Comparison of ENCODE assay signal across 8 cellular contexts in the genomic region with DNA sequence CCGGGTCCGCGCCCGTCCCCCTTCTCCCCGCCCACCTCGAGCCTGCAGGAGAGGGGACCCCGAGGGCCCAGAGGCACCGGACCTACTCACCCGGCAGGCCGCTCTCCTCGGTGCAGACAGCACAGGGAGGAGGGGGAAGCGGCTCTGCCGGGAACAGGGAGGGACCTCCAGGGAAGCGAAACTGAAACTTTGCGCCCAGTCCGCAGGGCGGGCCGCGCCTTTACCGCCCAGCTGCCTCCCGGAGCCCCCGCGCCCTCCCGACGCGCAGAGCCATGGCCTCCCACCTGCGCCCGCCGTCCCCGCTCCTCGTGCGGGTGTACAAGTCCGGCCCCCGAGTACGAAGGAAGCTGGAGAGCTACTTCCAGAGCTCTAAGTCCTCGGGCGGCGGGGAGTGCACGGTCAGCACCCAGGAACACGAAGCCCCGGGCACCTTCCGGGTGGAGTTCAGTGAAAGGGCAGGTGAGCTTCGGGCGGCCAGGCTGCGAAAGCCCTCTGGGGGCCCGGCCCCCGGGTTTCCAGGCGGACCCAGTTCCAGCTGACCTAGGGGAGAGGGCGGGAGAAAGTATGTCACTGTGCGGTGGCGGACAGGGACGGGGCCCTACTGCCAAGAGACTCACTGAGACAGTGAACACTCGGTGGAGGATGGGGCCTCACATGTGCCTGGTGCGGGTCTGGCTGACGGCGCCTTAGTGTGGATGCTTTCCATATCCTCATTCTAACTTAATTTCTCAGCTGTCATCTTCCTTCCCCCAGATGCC. TPM values are rescaled to one million over a fixed set of nuclear protein-coding genes. Genes with fewer than 3 reads are reported as not detected.
A peak's percentile ranks its signal among the peaks of the same experiment; 100 is the strongest.
DNase-seq lines count a peak whose midpoint lies in the region; ATAC-seq and TF ChIP-seq lines count a peak whose summit lies in the region.

A gene (plus strand): TSS at position 184 of the 758 bp plus-strand sequence. CDS start 89 bp downstream, at position 273.
A gene (minus strand): TSS at position 146 of the 758 bp plus-strand sequence. CDS start 4,680 bp downstream, outside the sequence.

- peak within 1 kb of the TSS; percentile 85 for H3K4me3 ChIP-seq in PC-9
- peak within 1 kb of the TSS; percentile 88 to 96 for H3K4me3 ChIP-seq in esophagus (ENCODE audit: low read depth in 1 of 2, low read length in 2 of 2)
- H3K4me3 ChIP-seq in muscle layer of colon (ENCODE audit: low read depth in 1 of 2, low read length in 2 of 2), result peak within 1 kb of the TSS; percentile 77 to 78

- peak within 1 kb of the TSS; percentile 99 for H3K4me2 ChIP-seq in PC-9

- CTCF ChIA-PET in PC-9 (lab: Charles Lee), result interaction anchor here (1.1 kb wide), 1 partner anchor 115 kb away, joined by 6 read pairs; no protein-coding TSS in a partner anchor

- peaks cover 14% of the 10 kb centered on the region; the same call in 1 of the 2 replicates for H3K4me1 ChIP-seq in PC-9 (replicated peaks; ENCODE audit: insufficient read depth)
- no peaks in the 10 kb centered on the region for H3K4me1 ChIP-seq in esophagus (ENCODE audit: control insufficient read depth in 2 of 2, insufficient read depth in 2 of 2, low read length in 1 of 2)
- peaks cover 35% of the 10 kb centered on the region for H3K4me1 ChIP-seq in muscle layer of colon (ENCODE audit: insufficient read depth, low read length)

- intact Hi-C loops in PC-9 (cut with micrococcal nuclease; ENCODE audit: unreplicated experiment), result loop anchor here (5.0 kb wide), 2 partner anchors 107 to 233 kb away; a partner anchor contains a TSS

- peak within 1 kb of the TSS; percentile 89 for H3K9ac ChIP-seq in muscle layer of colon (ENCODE audit: low read length)

- H3F3A ChIP-seq in PC-9 (ENCODE audit: insufficient read depth, low read depth), result 0 out of 2 replicates have a peak, but pooled peaks cover 4% of the 10 kb centered on the region

- no peaks in the 10 kb centered on the region for H3K36me3 ChIP-seq in PC-9 (ENCODE audit: low read depth)
- H3K36me3 ChIP-seq in esophagus (ENCODE audit: control insufficient read depth in 2 of 2, insufficient read depth in 2 of 2, low read length in 1 of 2), result peaks cover 3% of the 10 kb centered on the region in 2 donors
- peaks cover 24% of the 10 kb centered on the region for H3K36me3 ChIP-seq in muscle layer of colon (ENCODE audit: insufficient read depth, low read length)

- H3K27me3 ChIP-seq in PC-9 (ENCODE audit: insufficient read depth, low read depth) (no peaks in the 10 kb centered on the region), esophagus (ENCODE audit: control insufficient read depth in 1 of 2, insufficient read depth in 2 of 2, low read length in 2 of 2) (no peaks in the 10 kb centered on the region), muscle layer of colon (ENCODE audit: control insufficient read depth in 1 of 2, insufficient read depth in 2 of 2, low read length in 2 of 2) (no peaks in the 10 kb centered on the region)

- peaks cover 6% of the 10 kb centered on the region; the same call in 1 of the 2 replicates for H3K79me2 ChIP-seq in PC-9 (ENCODE audit: low read depth)

- POLR2A ChIA-PET in PC-9 (lab: Charles Lee; ENCODE audit: unreplicated experiment), result interaction anchor here (0.6 to 1.1 kb wide), 4 partner anchors 11 to 329 kb away, joined by 3 to 8 read pairs (median 4); no protein-coding TSS in a partner anchor

- H3K9me3 ChIP-seq in PC-9 (ENCODE audit: insufficient read depth, low read depth), result no peaks in the 10 kb centered on the region
- no peaks in the 10 kb centered on the region for H3K9me3 ChIP-seq in esophagus (ENCODE audit: control insufficient read depth in 2 of 2, insufficient read depth in 1 of 2, low read depth in 1 of 2, low read length in 1 of 2)
- H3K9me3 ChIP-seq in muscle layer of colon (ENCODE audit: low read length), result no peaks in the 10 kb centered on the region

- H3K9me2 ChIP-seq in PC-9 (ENCODE audit: insufficient read depth), result no peaks in the 10 kb centered on the region

- peak within 1 kb of the TSS; percentile 91 for H2AFZ ChIP-seq in PC-9

- ATAC-seq in GM21381 (IDR thresholded peaks at IDR 0.05; ENCODE audit: unreplicated experiment), result peak; percentile 69

- BruUV-seq in PC-9 (replicated peaks; lab: Mats Ljungman, UMichigan), result no TSS peak

- no peak for TF ChIP-seq CTCF in PC-9 (conservative IDR thresholded peaks at IDR 0.05)

- peak within 1 kb of the TSS; percentile 72 for H3K27ac ChIP-seq in PC-9
- H3K27ac ChIP-seq in esophagus (ENCODE audit: low read depth in 2 of 2, low read length in 1 of 2), result peak within 1 kb of the TSS; percentile 93 to 94
- peak within 1 kb of the TSS; percentile 93 for H3K27ac ChIP-seq in muscle layer of colon (ENCODE audit: low read depth, low read length)

- 0% methylated on average over 50 to 56 of the region's 56 CpGs for WGBS in esophagus, 2 donors

- no peaks in the 10 kb centered on the region for H4K20me1 ChIP-seq in PC-9 (ENCODE audit: insufficient read depth)

- DNase-seq in COLO829 (ENCODE audit: low spot score) (peak; percentile 72), HUDEP-2 (lab: John Stamatoyannopoulos, UW; ENCODE audit: unreplicated experiment in 76 of 76) (peak in 73 of 76 experiments; percentile 24 to 85 (median 64)), PC-9 (peak; percentile 64 to 82)
- peak; percentile 78 to 83 for DNase-seq in activated T-cell treated with anti-CD3 and anti-CD28 coated beads, Interleukin-2, amount 50 U/mL, for 48 hours
- peak; percentile 68 to 82 for DNase-seq in stimulated activated CD8-positive, alpha-beta memory T cell treated with anti-CD3 and anti-CD28 coated beads, Interleukin-7, amount 100 ng/mL, for 1 hour (ENCODE audit: low read depth in 2 of 2)

RNA-seq across cellular contexts. Expression of the first gene that starts in this region (rescaled TPM):
- total RNA-seq in PC-9 (2021), result 30.0 and 41.7 TPM in 2 replicates
- 1 to 10 TPM; 5.9 to 6.4 TPM for polyA plus RNA-seq in esophagus

RNA-seq across cellular contexts. Expression of the second gene that starts in this region (rescaled TPM):
- total RNA-seq in PC-9 (2021), result 15.0 and 21.1 TPM in 2 replicates
- polyA plus RNA-seq in esophagus, result 10 to 100 TPM; 17.1 to 20.0 TPM

Comparison
In these comparisons a context has a peak if more than half of its experiments do, and no peak if none do; other contexts are left out.
1. Peak in every context shown above with its lines: DNase-seq, ATAC-seq, H3K4me3 ChIP-seq and H3K27ac ChIP-seq.